In the genomic region with DNA sequence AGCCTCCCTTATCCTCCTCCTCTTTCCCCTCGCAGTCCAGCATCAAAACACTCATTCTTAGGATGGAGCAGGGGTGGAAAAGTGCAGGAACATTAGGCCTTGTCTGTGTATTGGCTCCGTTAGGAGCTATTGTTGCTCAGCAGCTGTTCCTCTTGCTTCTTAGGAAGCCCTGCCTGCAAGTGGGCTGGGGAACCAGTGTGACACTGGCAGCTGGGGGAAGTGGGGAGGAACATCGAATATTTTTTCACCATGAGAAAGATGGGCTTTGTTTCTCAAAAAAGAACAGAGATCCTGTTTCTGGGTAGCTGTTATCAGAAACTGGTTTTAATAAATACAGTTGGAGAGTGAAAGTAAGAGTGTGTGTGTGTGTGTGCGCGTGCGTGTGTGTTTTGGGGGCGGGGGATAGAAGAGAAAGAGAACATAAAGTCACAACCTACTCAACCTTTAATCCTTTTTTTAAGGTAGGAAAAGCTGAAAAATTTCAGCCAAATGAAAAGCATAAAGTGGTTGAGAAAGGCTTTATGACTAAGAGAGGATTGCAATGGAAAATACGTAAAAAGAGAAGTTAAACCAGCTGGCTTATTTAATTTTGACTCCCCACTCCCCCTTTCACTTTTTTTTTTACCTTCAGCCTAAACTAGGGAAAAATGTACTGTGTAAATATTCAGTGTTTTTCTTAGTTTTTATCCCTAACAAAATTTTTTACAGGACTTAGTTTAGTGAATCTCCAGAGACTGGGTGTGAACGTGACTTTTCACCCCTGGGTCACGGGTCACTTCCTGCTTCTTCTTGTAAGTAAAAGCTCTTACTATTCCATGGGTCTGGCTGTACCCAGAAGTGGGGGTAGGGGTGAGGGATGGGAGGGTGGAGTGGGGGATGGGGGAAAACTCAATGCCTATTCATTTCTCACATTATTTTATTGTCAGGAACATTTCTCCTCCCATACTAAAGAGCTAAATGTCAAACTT, we compare ENCODE assay signal across 7 cellular contexts.
DNase-seq lines count a peak whose midpoint lies in the region; ATAC-seq and TF ChIP-seq lines count a peak whose summit lies in the region.

No MANE protein-coding gene starts in this region.

- intact Hi-C loops in PC-3 (cut with micrococcal nuclease), result loop anchor here (2.0 kb wide), 1 partner anchor 65 kb away; no protein-coding TSS in a partner anchor

- no peaks in the 10 kb centered on the region for H3K9me2 ChIP-seq in PC-3 (replicated peaks; ENCODE audit: low read length)

- TF ChIP-seq POLR2A in GM19193 (IDR thresholded peaks at IDR 0.05; ENCODE audit: extremely low read depth, insufficient read depth, insufficient read length), result peak; percentile 58
- peak in 1 of 4 donors; percentile 31 for TF ChIP-seq POLR2A in upper lobe of left lung (IDR thresholded peaks at IDR 0.05)

- H3K27ac ChIP-seq in parathyroid adenoma, result peak overlapping the region; percentile 59
- H3K27ac ChIP-seq in upper lobe of left lung, result peak overlapping the region; percentile 78 to 84 (median 81)
- no peak overlapping the region for H3K27ac ChIP-seq in PC-3 (ENCODE audit: low read length)

- H3K27me3 ChIP-seq in parathyroid adenoma (ENCODE audit: control insufficient read depth, insufficient read depth, low read length) (no peaks in the 10 kb centered on the region), upper lobe of left lung (no peaks in the 10 kb centered on the region), PC-3 (ENCODE audit: low read length) (no peaks in the 10 kb centered on the region)

- no peaks in the 10 kb centered on the region for H3K9me3 ChIP-seq in parathyroid adenoma (ENCODE audit: control insufficient read depth, low read length)
- no peaks in the 10 kb centered on the region for H3K9me3 ChIP-seq in upper lobe of left lung
- no peaks in the 10 kb centered on the region for H3K9me3 ChIP-seq in PC-3 (ENCODE audit: low read length)

- WGBS in upper lobe of left lung, 2 donors, result 15 to 16% methylated on average over 10 of the region's 10 CpGs

- CTCF ChIA-PET in PC-3 (lab: Charles Lee), result no interaction called here

- TF ChIP-seq CTCF in parathyroid adenoma (IDR thresholded peaks at IDR 0.05) (no peak), upper lobe of left lung (IDR thresholded peaks at IDR 0.05) (no peak), PC-3 (conservative IDR thresholded peaks at IDR 0.05; ENCODE audit: low read depth, low read length) (no peak)

- H3K4me1 ChIP-seq in parathyroid adenoma, result peaks cover 20% of the 10 kb centered on the region
- peaks cover 30 to 43% (median 41%) of the 10 kb centered on the region in 4 donors for H3K4me1 ChIP-seq in upper lobe of left lung
- H3K4me1 ChIP-seq in PC-3 (ENCODE audit: insufficient read depth, low read length), result no peaks in the 10 kb centered on the region

- H3F3A ChIP-seq in PC-3 (ENCODE audit: low read length, unreplicated experiment), result no peaks in the 10 kb centered on the region

- H4K20me1 ChIP-seq in PC-3 (ENCODE audit: low read length), result no peaks in the 10 kb centered on the region

- H3K4me2 ChIP-seq in parathyroid adenoma (ENCODE audit: low read length), result no peak overlapping the region
- H3K4me2 ChIP-seq in PC-3 (ENCODE audit: low read length), result no peak overlapping the region

- POLR2A ChIA-PET in PC-3 (lab: Charles Lee; ENCODE audit: unreplicated experiment), result no interaction called here

- H3K79me2 ChIP-seq in parathyroid adenoma (no peaks in the 10 kb centered on the region), PC-3 (ENCODE audit: low read length) (no peaks in the 10 kb centered on the region)

- H3K4me3 ChIP-seq in parathyroid adenoma (ENCODE audit: low read depth, low read length) (no peak overlapping the region), upper lobe of left lung (peak overlapping the region in 2 of 4 donors; percentile 14 to 21), PC-3 (ENCODE audit: low read length) (no peak overlapping the region)

- H3K36me3 ChIP-seq in parathyroid adenoma (ENCODE audit: control insufficient read depth, insufficient read depth, low read length) (no peaks in the 10 kb centered on the region), upper lobe of left lung (no peaks in the 10 kb centered on the region), PC-3 (ENCODE audit: low read depth, low read length) (no peaks in the 10 kb centered on the region)

- H3K9ac ChIP-seq in parathyroid adenoma, result no peak overlapping the region
- no peak overlapping the region for H3K9ac ChIP-seq in PC-3 (ENCODE audit: low read length)

- H2AFZ ChIP-seq in parathyroid adenoma (peak overlapping the region; percentile 62), PC-3 (ENCODE audit: low read length) (no peak overlapping the region)

- DNase-seq in MV-4-11 (lab: John Stamatoyannopoulos, UW) (peak; percentile 73), fibroblast of the conjunctiva (ENCODE audit: low read depth) (peak; percentile 59), upper lobe of left lung (peak; percentile 8 to 59), PC-3 (no peak)
- DNase-seq in activated T-cell treated with anti-CD3 and anti-CD28 coated beads, Interleukin-2, amount 50 U/mL, for 1 hour, result peak; percentile 34

- no peak for TF ChIP-seq EP300 in upper lobe of left lung (IDR thresholded peaks at IDR 0.05)

- peak in 1 of 2 donors; percentile 67 for ATAC-seq in upper lobe of left lung (ENCODE audit: low FRiP score in 2 of 2)
- ATAC-seq in PC-3, result no peak

- no TSS peak for BruUV-seq in PC-3 (replicated peaks; lab: Mats Ljungman, UMichigan)
